Comparison of ENCODE assay signal across 7 cellular contexts in the genomic region with DNA sequence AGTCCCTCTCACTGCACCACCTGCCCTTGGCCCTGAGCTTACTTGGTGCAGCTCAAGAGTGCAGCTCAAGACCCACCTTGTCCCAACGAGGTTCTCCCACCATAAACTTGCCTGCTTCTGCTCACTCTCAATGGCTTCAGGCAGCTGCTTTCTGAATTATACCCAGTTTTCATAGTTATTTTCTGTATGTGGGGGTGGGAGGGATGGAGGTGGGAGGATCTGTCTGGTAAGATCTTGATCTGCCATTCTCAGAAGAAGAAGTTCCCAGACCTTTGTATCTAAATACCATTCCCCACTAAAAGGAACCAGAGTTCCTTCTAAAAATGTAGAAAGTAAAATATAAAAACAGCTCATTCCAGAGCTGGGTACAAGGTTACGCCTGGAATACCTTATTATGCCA.
"Had no signal": no experiment of that assay in that cellular context is flagged by ENCODE, and none has a peak within 500 bp of the region (broad histone marks: within the 10 kb centered on the region; RNA-seq: fewer than 3 reads in every experiment).

No MANE protein-coding gene starts in this region.

- H3K27ac Mint-ChIP-seq: GM23338, H9, HFFc6 had no signal

- H3K4me3 Mint-ChIP-seq: GM23338, H9, HFFc6 had no signal

- DNase-seq: GM23248, GOT3, H7, H9, HCEC 1CT, HFFc6 had no signal

- H3K9me3 Mint-ChIP-seq: GM23338, H9, HFFc6 had no signal
